ENCODE assay signal across 2 cellular contexts in genomic region chr7:973312-973711, GRCh38.
A peak's percentile ranks its signal among the peaks of the same experiment; 100 is the strongest.
TF ChIP-seq lines count a peak whose summit lies in the region.

No MANE protein-coding gene starts in this region.

TF ChIP-seq in IMR-90, 13 proteins besides CTCF, POLR2A, EP300 and RAD21:
- no peak for TF ChIP-seq NFE2L2 (IDR thresholded peaks at IDR 0.05; ENCODE audit: low read depth, low read length)
- TF ChIP-seq CEBPB (IDR thresholded peaks at IDR 0.05; ENCODE audit: low read depth, low read length): 0 out of 2 replicates have a peak, but pooled peaks have one; percentile 21
- TF ChIP-seq SMC3 (IDR thresholded peaks at IDR 0.05; ENCODE audit: low read depth, low read length): no peak
- TF ChIP-seq USF2 (IDR thresholded peaks at IDR 0.05; ENCODE audit: low read depth, low read length): no peak
- no peak for TF ChIP-seq RFX5 (IDR thresholded peaks at IDR 0.05; ENCODE audit: low read depth, low read length)
- TF ChIP-seq MXI1 (IDR thresholded peaks at IDR 0.05; ENCODE audit: borderline replicate concordance, low read depth, low read length): no peak
- TF ChIP-seq MAFK (IDR thresholded peaks at IDR 0.05; ENCODE audit: low read depth, low read length): no peak
- no peak for TF ChIP-seq BHLHE40 (IDR thresholded peaks at IDR 0.05; ENCODE audit: low read depth, low read length)

TF ChIP-seq in GM12891, 5 proteins besides CTCF, POLR2A, EP300 and RAD21:
- no peak for TF ChIP-seq POU2F2 (IDR thresholded peaks at IDR 0.05; ENCODE audit: low read depth, low read length)
- no peak for TF ChIP-seq POLR2AphosphoS5 (IDR thresholded peaks at IDR 0.05; ENCODE audit: low read depth, low read length)
- TF ChIP-seq PAX5 (IDR thresholded peaks at IDR 0.05; ENCODE audit: insufficient read depth, low read length, severe bottlenecking): no peak
- no peak for TF ChIP-seq SPI1 (IDR thresholded peaks at IDR 0.05; ENCODE audit: low read depth, low read length)
- no peak for TF ChIP-seq TAF1 (IDR thresholded peaks at IDR 0.05; ENCODE audit: low read depth, low read length)
